In the genomic region with DNA sequence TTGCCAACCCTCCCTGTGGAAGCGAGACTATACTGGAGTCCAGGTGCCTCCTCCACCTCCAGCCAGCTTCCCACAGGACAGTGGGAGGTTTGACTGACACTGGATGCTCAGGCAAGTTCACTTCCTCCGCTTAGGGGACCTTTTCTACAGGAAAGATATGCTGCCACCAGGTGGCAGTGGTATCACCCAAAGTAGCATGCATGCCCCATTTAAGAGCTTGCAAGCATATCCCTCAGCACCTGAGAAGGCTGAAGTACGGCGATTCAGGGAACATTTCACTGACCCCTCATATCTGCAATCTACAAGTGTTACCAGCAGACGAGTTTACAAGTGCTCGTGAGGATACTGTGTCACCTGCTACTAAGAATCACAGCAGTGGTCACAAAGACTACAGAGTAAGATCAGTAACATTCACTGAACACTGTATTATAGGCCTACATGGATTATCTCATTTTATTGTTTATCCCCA, we compare ENCODE assay signal across 8 cellular contexts.
DNase-seq lines count a peak whose midpoint lies in the region; ATAC-seq, FAIRE-seq and TF ChIP-seq lines count a peak whose summit lies in the region.

No MANE protein-coding gene starts in this region.

- H3K4me1 Mint-ChIP-seq in WTC11 = no peaks in the 10 kb centered on the region

- FAIRE-seq in bronchial epithelial cell (lab: Jason Lieb, UNC) = peak; percentile 28
- FAIRE-seq in kidney (lab: Jason Lieb, UNC) = no peak

- H3K36me3 Mint-ChIP-seq in WTC11 = peaks cover 8% of the 10 kb centered on the region; the same call in 1 of the 2 replicates

- H3K4me3 ChIP-seq in A673 (ENCODE audit: low read depth, low read length, poor library complexity, severe bottlenecking) (no peak overlapping the region), bronchial epithelial cell (ENCODE audit: low read depth, low read length) (no peak overlapping the region), kidney (ENCODE audit: low read length in 2 of 2) (peak overlapping the region in 1 of 2 donors; percentile 0)

- no peak overlapping the region for H3K27ac Mint-ChIP-seq in WTC11

- H3K9me3 Mint-ChIP-seq in WTC11 = no peaks in the 10 kb centered on the region

- no peak overlapping the region for H3K9ac ChIP-seq in kidney (ENCODE audit: low read length in 2 of 2)

- no peaks in the 10 kb centered on the region for H3K36me3 ChIP-seq in A673 (ENCODE audit: insufficient read depth, low read length, poor library complexity, severe bottlenecking)
- no peaks in the 10 kb centered on the region for H3K36me3 ChIP-seq in bronchial epithelial cell (ENCODE audit: control insufficient read depth, insufficient read depth, low read length)
- no peaks in the 10 kb centered on the region for H3K36me3 ChIP-seq in kidney (ENCODE audit: control insufficient read depth in 1 of 2, insufficient read depth in 2 of 2, low read length in 2 of 2)

- H3K27ac ChIP-seq in A673 (ENCODE audit: low read depth, low read length, poor library complexity, severe bottlenecking) (no peak overlapping the region), kidney (ENCODE audit: low read depth in 2 of 2, low read length in 2 of 2) (no peak overlapping the region)

- POLR2A ChIA-PET in A673 (lab: Charles Lee; ENCODE audit: low non-redundant PET) = no interaction called here
- POLR2A ChIA-PET in WTC11 (lab: Charles Lee) = interaction anchor here (1.1 kb wide), 1 partner anchor 75 kb away, joined by 4 read pairs; a partner anchor contains a TSS

- CTCF ChIA-PET in A673 (lab: Charles Lee) = interaction anchor here (0.5 to 3.0 kb wide), 11 partner anchors 31 to 907 kb away, joined by 3 to 15 read pairs (median 4); no protein-coding TSS in a partner anchor
- CTCF ChIA-PET in WTC11 (lab: Charles Lee) = interaction anchor here (0.5 to 4.6 kb wide), 51 partner anchors 9 to 849 kb away, joined by 3 to 118 read pairs (median 5); a partner anchor contains a TSS

- TF ChIP-seq CTCF in A673 (conservative IDR thresholded peaks at IDR 0.05; ENCODE audit: low read depth, low read length) (peak; percentile 81), WTC11 (IDR thresholded peaks at IDR 0.05) (peak; percentile 71; the same call in 1 of the 2 replicates), bronchial epithelial cell (IDR thresholded peaks at IDR 0.05; ENCODE audit: insufficient read depth, low read length, severe bottlenecking) (peak; percentile 82), kidney (IDR thresholded peaks at IDR 0.05; ENCODE audit: borderline replicate concordance, extremely low read depth, insufficient read depth) (peak; percentile 81)

- peak; percentile 97 for ATAC-seq in GM18511 (IDR thresholded peaks at IDR 0.05; ENCODE audit: unreplicated experiment)
- ATAC-seq in HG03064 (IDR thresholded peaks at IDR 0.05; ENCODE audit: low read depth, unreplicated experiment) = peak; percentile 82
- ATAC-seq in WTC11 = peak; percentile 97

- no peaks in the 10 kb centered on the region for H3K9me3 ChIP-seq in A673 (ENCODE audit: low read depth, low read length, poor library complexity, severe bottlenecking)
- no peaks in the 10 kb centered on the region for H3K9me3 ChIP-seq in kidney (ENCODE audit: control insufficient read depth in 1 of 2, low read length in 2 of 2)

- BruUV-seq in A673 (replicated peaks; lab: Mats Ljungman, UMichigan) = no TSS peak

- peak; percentile 72 for DNase-seq in A673 (ENCODE audit: low spot score)
- DNase-seq in NCI-H2107 treated with DMSO at 0.1 percent for 48 hours (lab: John Stamatoyannopoulos, UW; ENCODE audit: unreplicated experiment) = peak; percentile 26
- DNase-seq in WTC11 (ENCODE audit: low spot score) = peak; percentile 82
- peak; percentile 79 for DNase-seq in bronchial epithelial cell (ENCODE audit: low read depth)
- peak; percentile 51 for DNase-seq in kidney
- peak; percentile 75 to 80 for DNase-seq in stimulated activated CD4-positive, alpha-beta T cell treated with anti-CD3 and anti-CD28 coated beads, Interleukin-2, amount 100 ng/mL, for 24 hours

- H3K4me3 Mint-ChIP-seq in WTC11 = no peak overlapping the region

- H3K4me1 ChIP-seq in A673 (ENCODE audit: insufficient read depth, low read length, poor library complexity, severe bottlenecking) (no peaks in the 10 kb centered on the region), kidney (ENCODE audit: control insufficient read depth in 1 of 2, insufficient read depth in 1 of 2, low read depth in 1 of 2, low read length in 2 of 2) (peaks cover 0 to under 1% of the 10 kb centered on the region in 2 donors)

- intact Hi-C loops in A673 (cut with micrococcal nuclease; ENCODE audit: unreplicated experiment) = loop anchor here (1.0 to 10.0 kb wide), 4 partner anchors 67 to 474 kb away; a partner anchor contains a TSS
- intact Hi-C loops in kidney (cut with DNase I) = loop anchor here (10.0 kb wide), 1 partner anchor 64 kb away; no protein-coding TSS in a partner anchor

- no peaks in the 10 kb centered on the region for H3K27me3 Mint-ChIP-seq in WTC11 (ENCODE audit: low read depth)

- H3K27me3 ChIP-seq in A673 (replicated peaks; ENCODE audit: insufficient read depth, low read depth, low read length, poor library complexity) (peaks cover under 1% of the 10 kb centered on the region), bronchial epithelial cell (ENCODE audit: control insufficient read depth, insufficient read depth, low read length) (no peaks in the 10 kb centered on the region)

TF ChIP-seq in WTC11, 78 proteins besides CTCF, POLR2A, EP300 and RAD21:
- TF ChIP-seq TP53 (CRISPR knock-in tag; IDR thresholded peaks at IDR 0.05) (no peak), ZNF219 (CRISPR knock-in tag; IDR thresholded peaks at IDR 0.05; ENCODE audit: borderline replicate concordance) (no peak), GRHL2 (CRISPR knock-in tag; IDR thresholded peaks at IDR 0.05; ENCODE audit: insufficient replicate concordance, severe bottlenecking) (no peak), IRF2 (CRISPR knock-in tag; IDR thresholded peaks at IDR 0.05; ENCODE audit: borderline replicate concordance, low read depth) (no peak), GABPB1 (CRISPR knock-in tag; IDR thresholded peaks at IDR 0.05) (no peak)

Comparison
In these comparisons a context has a peak if more than half of its experiments do, and no peak if none do; other contexts are left out.
1. DNase-seq: peak in every context shown above with its lines; median percentile 82 in WTC11; 79 in bronchial epithelial cell; 78 in stimulated activated CD4-positive, alpha-beta T cell treated with anti-CD3 and anti-CD28 coated beads, Interleukin-2, amount 100 ng/mL, for 24 hours; 72 in A673; 51 in kidney; 26 in NCI-H2107 treated with DMSO at 0.1 percent for 48 hours.